8 cellular contexts compared by ENCODE assay signal in the genomic region with DNA sequence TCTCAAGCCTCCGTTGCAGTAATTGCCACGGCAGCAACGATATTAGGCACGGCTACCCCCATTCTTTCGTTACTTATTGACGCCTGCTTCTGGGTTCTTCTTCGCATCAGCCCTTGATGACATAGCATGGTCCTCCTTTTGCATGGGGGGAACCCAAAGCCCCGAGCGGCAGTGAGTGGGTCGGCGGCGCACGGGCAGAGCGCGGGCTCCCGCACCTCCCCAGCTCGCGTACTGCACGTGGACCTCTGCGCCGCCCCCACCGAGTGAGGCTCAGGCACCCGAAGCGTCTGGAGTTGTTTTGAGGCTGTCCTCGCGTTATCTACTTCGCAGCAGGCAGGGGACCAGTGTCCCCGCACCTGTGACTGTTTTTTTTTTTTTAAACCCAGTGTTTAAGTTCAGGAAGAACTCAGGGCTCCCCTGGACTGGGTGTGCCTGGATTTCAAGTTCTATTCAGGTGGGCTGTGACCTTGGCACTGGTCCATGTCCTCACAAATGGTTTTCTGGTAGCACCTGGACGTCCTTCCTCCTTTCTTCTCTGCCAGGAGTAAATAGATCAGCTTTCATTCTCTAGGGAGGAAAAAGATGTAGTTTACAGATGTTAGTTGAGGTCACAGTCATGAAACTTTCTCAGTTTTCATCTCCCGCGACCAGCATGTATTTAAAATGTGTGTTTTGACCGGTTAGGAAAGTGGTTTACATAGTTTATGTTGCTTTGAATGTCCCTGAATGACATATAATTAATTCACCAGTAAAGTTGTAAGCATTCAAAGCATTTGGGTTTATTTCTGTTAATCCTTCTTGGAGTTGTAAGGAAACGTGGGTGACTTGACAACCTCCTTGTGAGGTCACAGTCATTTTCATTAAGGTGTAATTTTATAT. TPM values are rescaled to one million over a fixed set of nuclear protein-coding genes. Genes with fewer than 3 reads are reported as not detected.
A peak's percentile ranks its signal among the peaks of the same experiment; 100 is the strongest.
DNase-seq lines count a peak whose midpoint lies in the region; ATAC-seq, FAIRE-seq and TF ChIP-seq lines count a peak whose summit lies in the region.

No MANE protein-coding gene starts in this region.

- no peaks in the 10 kb centered on the region for H3K36me3 Mint-ChIP-seq in CD8-positive, alpha-beta memory T cell
- 0 out of 2 replicates have a peak, but pooled peaks cover 4% of the 10 kb centered on the region for H3K36me3 Mint-ChIP-seq in WTC11

- H3K9me3 Mint-ChIP-seq in CD8-positive, alpha-beta memory T cell = no peaks in the 10 kb centered on the region
- H3K9me3 Mint-ChIP-seq in WTC11 = no peaks in the 10 kb centered on the region

- CTCF ChIA-PET in CD8-positive, alpha-beta memory T cell (lab: Charles Lee) = no interaction called here
- CTCF ChIA-PET in WTC11 (lab: Charles Lee) = interaction anchor here (1.4 kb wide), 1 partner anchor 75 kb away, joined by 3 read pairs; no protein-coding TSS in a partner anchor

- H2AFZ ChIP-seq in Loucy (ENCODE audit: low read length) = peak overlapping the region; percentile 83

- peaks cover 51 to 78% of the 10 kb centered on the region in 2 donors for H3K27me3 Mint-ChIP-seq in CD8-positive, alpha-beta memory T cell
- peaks cover 79% of the 10 kb centered on the region for H3K27me3 Mint-ChIP-seq in WTC11 (ENCODE audit: low read depth)

- H3K4me3 ChIP-seq in CD8-positive, alpha-beta memory T cell (ENCODE audit: low read length) = no peak overlapping the region
- peak overlapping the region; percentile 80 for H3K4me3 ChIP-seq in Loucy (ENCODE audit: low read length, poor library complexity, severe bottlenecking)
- peak overlapping the region; percentile 57 for H3K4me3 ChIP-seq in suprapubic skin

- POLR2A ChIA-PET in CD8-positive, alpha-beta memory T cell (lab: Charles Lee) = no interaction called here
- POLR2A ChIA-PET in WTC11 (lab: Charles Lee) = no interaction called here

- TF ChIP-seq CTCF in Loucy (conservative IDR thresholded peaks at IDR 0.05; ENCODE audit: low read length) (no peak), WTC11 (IDR thresholded peaks at IDR 0.05) (no peak), suprapubic skin (IDR thresholded peaks at IDR 0.05) (no peak)

- H3K4me1 Mint-ChIP-seq in CD8-positive, alpha-beta memory T cell = peaks cover 8 to 14% (median 9%) of the 10 kb centered on the region in 3 donors
- H3K4me1 Mint-ChIP-seq in WTC11 = peaks cover 7% of the 10 kb centered on the region

- H3K27ac Mint-ChIP-seq in CD8-positive, alpha-beta memory T cell = no peak overlapping the region
- no peak overlapping the region for H3K27ac Mint-ChIP-seq in WTC11

- H4K20me1 ChIP-seq in Loucy (ENCODE audit: insufficient read depth, low read length, poor library complexity, severe bottlenecking) = no peaks in the 10 kb centered on the region

- no peaks in the 10 kb centered on the region for H3K9me3 ChIP-seq in CD8-positive, alpha-beta memory T cell (ENCODE audit: low read length)
- H3K9me3 ChIP-seq in Loucy (ENCODE audit: insufficient read depth, low read depth, low read length) (no peaks in the 10 kb centered on the region), suprapubic skin (no peaks in the 10 kb centered on the region)

- H3K79me2 ChIP-seq in Loucy (ENCODE audit: insufficient read depth, low read length) = no peaks in the 10 kb centered on the region; the same call in 1 of the 2 replicates

- no peak for TF ChIP-seq POLR2A in suprapubic skin (IDR thresholded peaks at IDR 0.05)

- H3K4me1 ChIP-seq in CD8-positive, alpha-beta memory T cell (ENCODE audit: insufficient read depth, low read length) = peaks cover 8% of the 10 kb centered on the region
- H3K4me1 ChIP-seq in Loucy (ENCODE audit: insufficient read depth, low read length, poor library complexity, severe bottlenecking) (peaks cover 50% of the 10 kb centered on the region), suprapubic skin (peaks cover 15% of the 10 kb centered on the region)

- peaks cover 13% of the 10 kb centered on the region; the same call in 1 of the 2 replicates for H3F3A ChIP-seq in Loucy (ENCODE audit: low read depth)

- peak overlapping the region; percentile 71 to 88 (median 77) for H3K4me3 Mint-ChIP-seq in CD8-positive, alpha-beta memory T cell
- peak overlapping the region; percentile 76 for H3K4me3 Mint-ChIP-seq in WTC11

- no peak for DNase-seq in CD8-positive, alpha-beta memory T cell
- DNase-seq in WTC11 (ENCODE audit: low spot score) (peak; percentile 38), islet precursor cell (peak; percentile 55), suprapubic skin (ENCODE audit: low spot score in 2 of 2) (no peak), NCI-H1694 (lab: John Stamatoyannopoulos, UW) (no peak), urothelium cell line (ENCODE audit: low spot score) (no peak)

- WGBS in suprapubic skin = 12% methylated on average over 33 of the region's 33 CpGs

- H3K9ac ChIP-seq in Loucy (ENCODE audit: low read depth, low read length, poor library complexity, severe bottlenecking) = peak overlapping the region; percentile 76

- no peak for FAIRE-seq in urothelium cell line (lab: Jason Lieb, UNC)

- no peak for TF ChIP-seq EP300 in suprapubic skin (IDR thresholded peaks at IDR 0.05)

- H3K27me3 ChIP-seq in CD8-positive, alpha-beta memory T cell (ENCODE audit: insufficient read depth, low read length, poor library complexity, severe bottlenecking) = peaks cover 20% of the 10 kb centered on the region
- H3K27me3 ChIP-seq in Loucy (ENCODE audit: insufficient read depth, low read length, poor library complexity, severe bottlenecking) (no peaks in the 10 kb centered on the region), suprapubic skin (peaks cover 43% of the 10 kb centered on the region)

- peak overlapping the region; percentile 83 for H3K4me2 ChIP-seq in Loucy (ENCODE audit: low read depth, low read length, poor library complexity, severe bottlenecking)

- no peaks in the 10 kb centered on the region for H3K9me2 ChIP-seq in Loucy (replicated peaks; ENCODE audit: low read depth, low read length)

- no peaks in the 10 kb centered on the region for H3K36me3 ChIP-seq in CD8-positive, alpha-beta memory T cell (ENCODE audit: insufficient read depth, low read length)
- no peaks in the 10 kb centered on the region for H3K36me3 ChIP-seq in Loucy (ENCODE audit: insufficient read depth, low read length)
- H3K36me3 ChIP-seq in suprapubic skin = no peaks in the 10 kb centered on the region

- H3K27ac ChIP-seq in CD8-positive, alpha-beta memory T cell (ENCODE audit: low read depth, low read length) = no peak overlapping the region
- H3K27ac ChIP-seq in suprapubic skin = no peak overlapping the region

- ATAC-seq in WTC11 (peak; percentile 33), GM21528 (IDR thresholded peaks at IDR 0.05; ENCODE audit: low FRiP score, unreplicated experiment) (no peak)

TF ChIP-seq in WTC11, 78 proteins besides CTCF, POLR2A, EP300 and RAD21 (continues in another document):
- TF ChIP-seq, protein P1, sequence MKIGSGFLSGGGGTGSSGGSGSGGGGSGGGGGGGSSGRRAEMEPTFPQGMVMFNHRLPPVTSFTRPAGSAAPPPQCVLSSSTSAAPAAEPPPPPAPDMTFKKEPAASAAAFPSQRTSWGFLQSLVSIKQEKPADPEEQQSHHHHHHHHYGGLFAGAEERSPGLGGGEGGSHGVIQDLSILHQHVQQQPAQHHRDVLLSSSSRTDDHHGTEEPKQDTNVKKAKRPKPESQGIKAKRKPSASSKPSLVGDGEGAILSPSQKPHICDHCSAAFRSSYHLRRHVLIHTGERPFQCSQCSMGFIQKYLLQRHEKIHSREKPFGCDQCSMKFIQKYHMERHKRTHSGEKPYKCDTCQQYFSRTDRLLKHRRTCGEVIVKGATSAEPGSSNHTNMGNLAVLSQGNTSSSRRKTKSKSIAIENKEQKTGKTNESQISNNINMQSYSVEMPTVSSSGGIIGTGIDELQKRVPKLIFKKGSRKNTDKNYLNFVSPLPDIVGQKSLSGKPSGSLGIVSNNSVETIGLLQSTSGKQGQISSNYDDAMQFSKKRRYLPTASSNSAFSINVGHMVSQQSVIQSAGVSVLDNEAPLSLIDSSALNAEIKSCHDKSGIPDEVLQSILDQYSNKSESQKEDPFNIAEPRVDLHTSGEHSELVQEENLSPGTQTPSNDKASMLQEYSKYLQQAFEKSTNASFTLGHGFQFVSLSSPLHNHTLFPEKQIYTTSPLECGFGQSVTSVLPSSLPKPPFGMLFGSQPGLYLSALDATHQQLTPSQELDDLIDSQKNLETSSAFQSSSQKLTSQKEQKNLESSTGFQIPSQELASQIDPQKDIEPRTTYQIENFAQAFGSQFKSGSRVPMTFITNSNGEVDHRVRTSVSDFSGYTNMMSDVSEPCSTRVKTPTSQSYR (CRISPR knock-in tag; IDR thresholded peaks at IDR 0.05) = peak; percentile 84; the same call in 1 of the 2 replicates
- TF ChIP-seq ZNF671 (CRISPR knock-in tag; IDR thresholded peaks at IDR 0.05) (no peak), ZNF317 (CRISPR knock-in tag; IDR thresholded peaks at IDR 0.05; ENCODE audit: borderline replicate concordance, low read depth) (peak; percentile 55; the same call in 1 of the 2 replicates), GTF2I (CRISPR knock-in tag; conservative IDR thresholded peaks at IDR 0.05) (no peak), CBFB (CRISPR knock-in tag; IDR thresholded peaks at IDR 0.05; ENCODE audit: low read depth) (no peak), KAT7 (CRISPR knock-in tag; IDR thresholded peaks at IDR 0.05; ENCODE audit: borderline replicate concordance) (no peak)
- TF ChIP-seq, protein P2, sequence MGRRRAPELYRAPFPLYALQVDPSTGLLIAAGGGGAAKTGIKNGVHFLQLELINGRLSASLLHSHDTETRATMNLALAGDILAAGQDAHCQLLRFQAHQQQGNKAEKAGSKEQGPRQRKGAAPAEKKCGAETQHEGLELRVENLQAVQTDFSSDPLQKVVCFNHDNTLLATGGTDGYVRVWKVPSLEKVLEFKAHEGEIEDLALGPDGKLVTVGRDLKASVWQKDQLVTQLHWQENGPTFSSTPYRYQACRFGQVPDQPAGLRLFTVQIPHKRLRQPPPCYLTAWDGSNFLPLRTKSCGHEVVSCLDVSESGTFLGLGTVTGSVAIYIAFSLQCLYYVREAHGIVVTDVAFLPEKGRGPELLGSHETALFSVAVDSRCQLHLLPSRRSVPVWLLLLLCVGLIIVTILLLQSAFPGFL (CRISPR knock-in tag; IDR thresholded peaks at IDR 0.05; ENCODE audit: borderline replicate concordance) = 0 out of 2 replicates have a peak, but pooled peaks have one; percentile 32

RNA-seq across cellular contexts. Expression of gene FOXN4, which starts 1.4 kb away (rescaled TPM):
- total RNA-seq in CD8-positive, alpha-beta memory T cell = not detected
- polyA plus RNA-seq in CD8-positive, alpha-beta memory T cell = not detected
- total RNA-seq in WTC11 (2021) (0.37 to 0.92 TPM (median 0.66 TPM) in 3 replicates), suprapubic skin (not detected)

RNA-seq across cellular contexts. Expression of gene MYO1H, which starts 37.2 kb away (rescaled TPM):
- not detected for total RNA-seq in CD8-positive, alpha-beta memory T cell
- not detected for polyA plus RNA-seq in CD8-positive, alpha-beta memory T cell
- 0.44 to 0.60 TPM (median 0.50 TPM) in 3 replicates for total RNA-seq in WTC11 (2021)
- total RNA-seq in suprapubic skin = under 1 TPM in 1 of 4 donors, not detected in 3; 0.38 TPM

Comparison
In these comparisons a context has a peak if more than half of its experiments do, and no peak if none do; other contexts are left out.
1. DNase-seq: peak in WTC11 (single experiment) and islet precursor cell (single experiment); none in CD8-positive, alpha-beta memory T cell (0 of 5), suprapubic skin (0 of 2), NCI-H1694 (single experiment) and urothelium cell line (single experiment).